In the genomic region with DNA sequence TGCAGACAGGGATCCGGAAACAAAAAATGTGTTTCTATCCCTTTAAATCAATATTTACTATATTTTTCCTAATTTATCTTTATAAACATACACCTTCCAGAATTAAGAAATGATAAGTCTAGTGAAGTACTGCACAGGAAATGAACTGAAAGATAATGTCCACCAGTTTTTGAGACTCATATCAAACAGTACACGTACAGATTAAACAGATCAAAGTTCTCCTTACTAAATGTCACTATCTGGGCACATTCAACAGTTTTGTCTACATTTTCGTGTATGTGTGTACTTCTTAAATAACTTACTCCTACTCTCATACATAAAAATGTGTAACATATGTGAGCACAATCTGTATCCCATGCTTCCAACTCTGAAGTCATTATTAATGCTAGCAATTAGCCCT, we compare ENCODE assay signal across 1 cellular context.
TF ChIP-seq lines count a peak whose summit lies in the region.

No MANE protein-coding gene starts in this region.

TF ChIP-seq in IMR-90, 13 proteins besides CTCF, POLR2A, EP300 and RAD21:
- no peak for TF ChIP-seq MAZ (IDR thresholded peaks at IDR 0.05; ENCODE audit: borderline replicate concordance, low read depth, low read length)
- no peak for TF ChIP-seq BHLHE40 (IDR thresholded peaks at IDR 0.05; ENCODE audit: low read depth, low read length)
- TF ChIP-seq MXI1 (IDR thresholded peaks at IDR 0.05; ENCODE audit: borderline replicate concordance, low read depth, low read length): no peak
- TF ChIP-seq, protein P1, sequence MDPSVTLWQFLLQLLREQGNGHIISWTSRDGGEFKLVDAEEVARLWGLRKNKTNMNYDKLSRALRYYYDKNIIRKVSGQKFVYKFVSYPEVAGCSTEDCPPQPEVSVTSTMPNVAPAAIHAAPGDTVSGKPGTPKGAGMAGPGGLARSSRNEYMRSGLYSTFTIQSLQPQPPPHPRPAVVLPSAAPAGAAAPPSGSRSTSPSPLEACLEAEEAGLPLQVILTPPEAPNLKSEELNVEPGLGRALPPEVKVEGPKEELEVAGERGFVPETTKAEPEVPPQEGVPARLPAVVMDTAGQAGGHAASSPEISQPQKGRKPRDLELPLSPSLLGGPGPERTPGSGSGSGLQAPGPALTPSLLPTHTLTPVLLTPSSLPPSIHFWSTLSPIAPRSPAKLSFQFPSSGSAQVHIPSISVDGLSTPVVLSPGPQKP (IDR thresholded peaks at IDR 0.05; ENCODE audit: borderline replicate concordance, low read depth, low read length): no peak
- no peak for TF ChIP-seq NFE2L2 (IDR thresholded peaks at IDR 0.05; ENCODE audit: low read depth, low read length)
- no peak for TF ChIP-seq CHD1 (IDR thresholded peaks at IDR 0.05; ENCODE audit: low read depth, low read length)
- TF ChIP-seq, protein P2, sequence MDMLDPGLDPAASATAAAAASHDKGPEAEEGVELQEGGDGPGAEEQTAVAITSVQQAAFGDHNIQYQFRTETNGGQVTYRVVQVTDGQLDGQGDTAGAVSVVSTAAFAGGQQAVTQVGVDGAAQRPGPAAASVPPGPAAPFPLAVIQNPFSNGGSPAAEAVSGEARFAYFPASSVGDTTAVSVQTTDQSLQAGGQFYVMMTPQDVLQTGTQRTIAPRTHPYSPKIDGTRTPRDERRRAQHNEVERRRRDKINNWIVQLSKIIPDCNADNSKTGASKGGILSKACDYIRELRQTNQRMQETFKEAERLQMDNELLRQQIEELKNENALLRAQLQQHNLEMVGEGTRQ (IDR thresholded peaks at IDR 0.05; ENCODE audit: low read depth, low read length): no peak
- TF ChIP-seq CEBPB (IDR thresholded peaks at IDR 0.05; ENCODE audit: low read depth, low read length): no peak
- TF ChIP-seq FOS (IDR thresholded peaks at IDR 0.05; ENCODE audit: low read depth, low read length): no peak
- TF ChIP-seq RFX5 (IDR thresholded peaks at IDR 0.05; ENCODE audit: low read depth, low read length): no peak
- TF ChIP-seq RCOR1 (IDR thresholded peaks at IDR 0.05; ENCODE audit: insufficient replicate concordance, low read length): no peak
- no peak for TF ChIP-seq MAFK (IDR thresholded peaks at IDR 0.05; ENCODE audit: low read depth, low read length)
- TF ChIP-seq SMC3 (IDR thresholded peaks at IDR 0.05; ENCODE audit: low read depth, low read length): no peak
